16 cellular contexts compared by ENCODE assay signal in the genomic region with DNA sequence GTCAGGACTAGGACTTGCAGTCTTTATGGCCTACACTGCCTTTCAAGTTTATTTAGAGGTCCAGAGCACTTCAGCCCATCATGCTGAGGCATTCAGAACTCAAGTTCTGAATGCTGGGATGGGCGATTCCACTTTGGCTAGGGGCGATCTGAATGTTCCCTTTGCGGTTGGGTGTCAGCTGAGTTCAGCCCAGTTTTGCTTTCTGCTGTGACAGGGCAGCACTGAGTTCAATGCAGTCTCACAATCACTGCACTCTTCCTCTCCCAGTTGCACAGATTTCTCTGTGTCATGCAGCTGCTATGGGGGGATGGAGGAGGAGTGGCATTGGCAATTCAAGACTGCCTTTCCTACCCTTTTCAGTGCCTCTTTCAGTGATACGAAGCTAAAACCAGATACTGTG.
"Had no signal": no experiment of that assay in that cellular context is flagged by ENCODE, and none has a peak within 500 bp of the region (broad histone marks: within the 10 kb centered on the region; RNA-seq: fewer than 3 reads in every experiment).

No MANE protein-coding gene starts in this region.

- ATAC-seq: activated T-cell treated with anti-CD3 and anti-CD28 coated beads, Interleukin-2, amount 50 U/mL, for 72 hours; heart right ventricle; stimulated activated memory B cell treated with anti-CD40 and anti-IgM and Interleukin-4, amounts not matched to agents 10 μg/mL and 1 μg/mL and 100 μg/mL, for 72 hours; T-helper 17 cell had no signal

- H3K4me3 Mint-ChIP-seq: activated CD4-positive, alpha-beta T cell treated with anti-CD3 and anti-CD28 coated beads, Interleukin-2, amount 10 ng/mL, durations not matched to agents 24 days and 14 days; activated naive CD8-positive, alpha-beta T cell treated with anti-CD3 and anti-CD28 coated beads for 36 hours; activated T-cell treated with anti-CD3 and anti-CD28 coated beads, Interleukin-2, amount 50 U/mL, for 72 hours; nephron progenitor cell; stimulated activated memory B cell treated with anti-CD40 and anti-IgM and Interleukin-4, amounts not matched to agents 10 μg/mL and 1 μg/mL and 100 μg/mL, for 72 hours; T-helper 17 cell had no signal

- DNase-seq: activated CD4-positive, alpha-beta T cell treated with anti-CD3 and anti-CD28 coated beads, Interleukin-2, amount 10 ng/mL, durations not matched to agents 24 days and 14 days; activated CD4-positive, CD25-positive, alpha-beta regulatory T cell; activated CD8-positive, alpha-beta memory T cell treated with anti-CD3 and anti-CD28 coated beads, Interleukin-2, amount 50 U/mL, for 48 hours; activated gamma-delta T cell; activated naive CD8-positive, alpha-beta T cell treated with anti-CD3 and anti-CD28 coated beads for 36 hours; activated T-cell treated with anti-CD3 and anti-CD28 coated beads, Interleukin-2, amount 50 U/mL, for 72 hours; aorta; dermis blood vessel endothelial cell; foreskin melanocyte; heart right ventricle; nephron progenitor cell; ovary; stimulated activated CD4-positive, alpha-beta T cell treated with anti-CD3 and anti-CD28 coated beads, Interleukin-12 subunit alpha, Interleukin-12 subunit beta, amount 100 ng/mL, for 4 hours; stimulated activated CD4-positive, alpha-beta T cell treated with anti-CD3 and anti-CD28 coated beads, Interleukin-2, amount 100 ng/mL, for 24 hours; T-helper 17 cell had no signal

- H3K27me3 Mint-ChIP-seq: activated CD4-positive, alpha-beta T cell treated with anti-CD3 and anti-CD28 coated beads, Interleukin-2, amount 10 ng/mL, durations not matched to agents 24 days and 14 days; activated naive CD8-positive, alpha-beta T cell treated with anti-CD3 and anti-CD28 coated beads for 36 hours; stimulated activated memory B cell treated with anti-CD40 and anti-IgM and Interleukin-4, amounts not matched to agents 10 μg/mL and 1 μg/mL and 100 μg/mL, for 72 hours; T-helper 17 cell had no signal

- H3K4me1 Mint-ChIP-seq: activated CD4-positive, alpha-beta T cell treated with anti-CD3 and anti-CD28 coated beads, Interleukin-2, amount 10 ng/mL, durations not matched to agents 24 days and 14 days; activated naive CD8-positive, alpha-beta T cell treated with anti-CD3 and anti-CD28 coated beads for 36 hours; stimulated activated memory B cell treated with anti-CD40 and anti-IgM and Interleukin-4, amounts not matched to agents 10 μg/mL and 1 μg/mL and 100 μg/mL, for 72 hours; T-helper 17 cell had no signal

- H3K36me3 Mint-ChIP-seq: activated naive CD8-positive, alpha-beta T cell treated with anti-CD3 and anti-CD28 coated beads for 36 hours; stimulated activated memory B cell treated with anti-CD40 and anti-IgM and Interleukin-4, amounts not matched to agents 10 μg/mL and 1 μg/mL and 100 μg/mL, for 72 hours had no signal

- H3K27ac Mint-ChIP-seq: activated CD4-positive, alpha-beta T cell treated with anti-CD3 and anti-CD28 coated beads, Interleukin-2, amount 10 ng/mL, durations not matched to agents 24 days and 14 days; activated naive CD8-positive, alpha-beta T cell treated with anti-CD3 and anti-CD28 coated beads for 36 hours; activated T-cell treated with anti-CD3 and anti-CD28 coated beads, Interleukin-2, amount 50 U/mL, for 72 hours; nephron progenitor cell; stimulated activated memory B cell treated with anti-CD40 and anti-IgM and Interleukin-4, amounts not matched to agents 10 μg/mL and 1 μg/mL and 100 μg/mL, for 72 hours; T-helper 17 cell had no signal
